ENCODE assay signal across 25 cellular contexts in genomic region chr12:88400302-88400701, GRCh38.
"Had no signal": no experiment of that assay in that cellular context is flagged by ENCODE, and none has a peak within 500 bp of the region (broad histone marks: within the 10 kb centered on the region; RNA-seq: fewer than 3 reads in every experiment).

No MANE protein-coding gene starts in this region.

- H3K27me3 Mint-ChIP-seq: activated CD8-positive, alpha-beta T cell treated with anti-CD3 and anti-CD28 coated beads for 36 hours; activated naive CD4-positive, alpha-beta T cell treated with anti-CD3 and anti-CD28 coated beads, Interleukin-2, amount 50 U/mL, for 24 hours; dendritic cell treated with granulocyte-macrophage colony-stimulating factor and Interleukin-4, amounts not matched to agents 40 ng/mL and 50 ng/mL, for 4 days; progenitor cell of endocrine pancreas had no signal

- DNase-seq: activated CD4-positive, alpha-beta T cell treated with anti-CD3 and anti-CD28 coated beads, Interleukin-2, amount 10 ng/mL, durations not matched to agents 7 days and 5 days; activated CD4-positive, CD25-positive, alpha-beta regulatory T cell treated with anti-CD3 and anti-CD28 coated beads, Interleukin-2, amount 50 U/mL, for 72 hours; activated CD8-positive, alpha-beta memory T cell treated with anti-CD3 and anti-CD28 coated beads, Interleukin-2, amount 10 ng/mL, durations not matched to agents 7 days and 5 days; activated CD8-positive, alpha-beta T cell treated with anti-CD3 and anti-CD28 coated beads for 36 hours; activated gamma-delta T cell; anterior cingulate cortex; body of pancreas; caudate nucleus; effector CD8-positive, alpha-beta T cell; heart left ventricle; left ventricle myocardium superior; midbrain; natural killer cell; retina; spleen; stimulated activated CD4-positive, alpha-beta T cell treated with anti-CD3 and anti-CD28 coated beads, Interleukin-4, amount 100 ng/mL, for 24 hours; stimulated activated naive CD4-positive, alpha-beta T cell treated with Interleukin-2 at 50 U/mL for 16 hours; thyroid gland; upper lobe of right lung; WERI-Rb-1 had no signal

- H3K27ac Mint-ChIP-seq: activated CD4-positive, alpha-beta T cell treated with anti-CD3 and anti-CD28 coated beads, Interleukin-2, amount 10 ng/mL, durations not matched to agents 7 days and 5 days; activated CD8-positive, alpha-beta memory T cell treated with anti-CD3 and anti-CD28 coated beads, Interleukin-2, amount 10 ng/mL, durations not matched to agents 7 days and 5 days; activated CD8-positive, alpha-beta T cell treated with anti-CD3 and anti-CD28 coated beads for 36 hours; activated naive CD4-positive, alpha-beta T cell treated with anti-CD3 and anti-CD28 coated beads, Interleukin-2, amount 50 U/mL, for 24 hours; activated T-helper 1 cell treated with anti-CD3 and anti-CD28 coated beads, Interleukin-12 subunit alpha, Interleukin-12 subunit beta, Interleukin-2, Interleukin-4 antibody, amounts not matched to agents 30 ng/mL and 10 ng/mL and 1 ng/mL, durations not matched to agents 14 hours and 24 hours and 36 hours; dendritic cell treated with granulocyte-macrophage colony-stimulating factor and Interleukin-4, amounts not matched to agents 40 ng/mL and 50 ng/mL, for 4 days; natural killer cell; progenitor cell of endocrine pancreas had no signal

- H3K4me3 ChIP-seq: body of pancreas, heart left ventricle, spleen, thyroid gland, upper lobe of right lung had no signal

- H3K4me1 Mint-ChIP-seq: activated naive CD4-positive, alpha-beta T cell treated with anti-CD3 and anti-CD28 coated beads, Interleukin-2, amount 50 U/mL, for 24 hours had no signal

- H3K27ac ChIP-seq: body of pancreas, heart left ventricle, spleen, thyroid gland, upper lobe of right lung, WERI-Rb-1 had no signal

- H3K36me3 ChIP-seq: heart left ventricle, spleen, thyroid gland, upper lobe of right lung, WERI-Rb-1 had no signal

- H3K4me1 ChIP-seq: body of pancreas, heart left ventricle, spleen, thyroid gland, upper lobe of right lung had no signal

- H3K36me3 Mint-ChIP-seq: activated CD8-positive, alpha-beta memory T cell treated with anti-CD3 and anti-CD28 coated beads, Interleukin-2, amount 10 ng/mL, durations not matched to agents 7 days and 5 days; activated naive CD4-positive, alpha-beta T cell treated with anti-CD3 and anti-CD28 coated beads, Interleukin-2, amount 50 U/mL, for 24 hours; natural killer cell had no signal

- H3K9me3 ChIP-seq: body of pancreas, heart left ventricle, spleen, thyroid gland, upper lobe of right lung had no signal

- H3K27me3 ChIP-seq: body of pancreas, heart left ventricle, spleen, thyroid gland, upper lobe of right lung had no signal

- H3K9me3 Mint-ChIP-seq: activated CD4-positive, alpha-beta T cell treated with anti-CD3 and anti-CD28 coated beads, Interleukin-2, amount 10 ng/mL, durations not matched to agents 7 days and 5 days; activated naive CD4-positive, alpha-beta T cell treated with anti-CD3 and anti-CD28 coated beads, Interleukin-2, amount 50 U/mL, for 24 hours; activated T-helper 1 cell treated with anti-CD3 and anti-CD28 coated beads, Interleukin-12 subunit alpha, Interleukin-12 subunit beta, Interleukin-2, Interleukin-4 antibody, amounts not matched to agents 30 ng/mL and 10 ng/mL and 1 ng/mL, durations not matched to agents 14 hours and 24 hours and 36 hours; dendritic cell treated with granulocyte-macrophage colony-stimulating factor and Interleukin-4, amounts not matched to agents 40 ng/mL and 50 ng/mL, for 4 days; T-helper 2 cell treated with Interferon-gamma antibody and Interleukin-4, amounts not matched to agents 5 μg/mL and 100 μg/mL, for 36 hours had no signal

- H3K4me3 Mint-ChIP-seq: activated CD8-positive, alpha-beta T cell treated with anti-CD3 and anti-CD28 coated beads for 36 hours; activated naive CD4-positive, alpha-beta T cell treated with anti-CD3 and anti-CD28 coated beads, Interleukin-2, amount 50 U/mL, for 24 hours; activated T-helper 1 cell treated with anti-CD3 and anti-CD28 coated beads, Interleukin-12 subunit alpha, Interleukin-12 subunit beta, Interleukin-2, Interleukin-4 antibody, amounts not matched to agents 30 ng/mL and 10 ng/mL and 1 ng/mL, durations not matched to agents 14 hours and 24 hours and 36 hours; dendritic cell treated with granulocyte-macrophage colony-stimulating factor and Interleukin-4, amounts not matched to agents 40 ng/mL and 50 ng/mL, for 4 days; natural killer cell had no signal
